ENCODE assay signal across 8 cellular contexts in the genomic region with DNA sequence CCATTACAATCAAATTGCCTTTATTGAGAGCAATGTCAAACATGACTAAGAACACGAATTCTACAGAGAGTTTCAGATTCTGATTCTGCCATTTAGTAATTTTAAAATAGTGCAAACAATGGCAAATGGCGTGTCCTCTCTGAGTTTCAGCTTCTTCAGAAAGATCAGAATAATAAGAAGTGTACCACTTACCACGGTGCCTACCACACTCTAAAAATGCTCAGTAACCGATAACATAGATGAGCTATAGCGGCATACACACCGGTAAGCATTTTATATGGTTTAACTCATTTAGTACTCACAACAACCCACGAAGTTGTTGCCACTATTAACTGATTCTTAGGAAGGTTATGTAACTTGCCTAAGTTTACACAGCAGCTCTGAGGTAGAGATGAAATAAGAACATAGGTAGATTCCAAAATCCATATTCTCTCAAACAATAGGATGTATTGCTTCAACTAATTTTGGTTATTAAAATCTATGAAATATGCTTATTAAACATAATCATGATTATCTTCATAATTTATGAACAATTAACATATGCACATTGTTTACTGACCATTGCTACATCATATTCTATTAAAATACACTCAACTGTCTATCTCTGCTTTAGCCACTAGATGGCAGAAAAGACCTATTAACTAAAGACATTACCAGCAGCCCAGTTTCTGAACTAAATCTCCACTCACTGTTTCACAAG. TPM values are rescaled to one million over a fixed set of nuclear protein-coding genes. Genes with fewer than 3 reads are reported as not detected.
DNase-seq lines count a peak whose midpoint lies in the region; ATAC-seq and TF ChIP-seq lines count a peak whose summit lies in the region.

No MANE protein-coding gene starts in this region.

- H3K27ac Mint-ChIP-seq in progenitor cell of endocrine pancreas, result no peak overlapping the region

- no peaks in the 10 kb centered on the region for H3K79me2 ChIP-seq in SK-N-SH (ENCODE audit: insufficient read depth)

- DNase-seq in AG10803 (ENCODE audit: low read depth), result peak; percentile 60
- peak; percentile 3 for DNase-seq in NCI-H1092 (lab: John Stamatoyannopoulos, UW)
- DNase-seq in SK-N-SH, result peak; percentile 38
- DNase-seq in fibroblast of pulmonary artery (ENCODE audit: low read depth), result peak; percentile 83
- DNase-seq in progenitor cell of endocrine pancreas (ENCODE audit: low spot score, unreplicated experiment), result no peak
- DNase-seq in activated effector memory CD4-positive, alpha-beta T cell treated with anti-CD3 and anti-CD28 coated beads, Interleukin-2, amount 50 U/mL, for 16 hours, result no peak

- peak; percentile 97 for TF ChIP-seq RAD21 in SK-N-SH (IDR thresholded peaks at IDR 0.05; ENCODE audit: low read length)

- H3K27ac ChIP-seq in SK-N-SH (ENCODE audit: low read depth in 2 of 2, low read length in 1 of 2), result no peak overlapping the region

- no peaks in the 10 kb centered on the region for H4K20me1 ChIP-seq in SK-N-SH (ENCODE audit: insufficient read depth)

- H3K9me2 ChIP-seq in SK-N-SH, result no peaks in the 10 kb centered on the region

- POLR2A ChIA-PET in SK-N-SH (lab: Yijun Ruan, JAX), result no interaction called here

- H3K4me2 ChIP-seq in SK-N-SH, result no peak overlapping the region

- no peak overlapping the region for H3K4me3 ChIP-seq in AG10803 (ENCODE audit: low read length)
- H3K4me3 ChIP-seq in SK-N-SH (ENCODE audit: low read depth in 2 of 2, low read length in 1 of 2), result no peak overlapping the region; a peak in 1 of 4 replicates
- no peak overlapping the region for H3K4me3 ChIP-seq in fibroblast of pulmonary artery (replicated peaks; ENCODE audit: low read depth, low read length)

- no peaks in the 10 kb centered on the region for H3F3A ChIP-seq in SK-N-SH (replicated peaks; ENCODE audit: insufficient read depth)

- CTCF ChIA-PET in SK-N-SH (lab: Yijun Ruan, JAX), result interaction anchor here (0.7 to 12.3 kb wide), 30 partner anchors 9 to 570 kb away, joined by 3 to 292 read pairs (median 5); no protein-coding TSS in a partner anchor

- no peaks in the 10 kb centered on the region for H3K9me3 ChIP-seq in SK-N-SH

- no peak overlapping the region for H3K4me3 Mint-ChIP-seq in progenitor cell of endocrine pancreas (ENCODE audit: low read depth)

- no peaks in the 10 kb centered on the region for H3K27me3 Mint-ChIP-seq in progenitor cell of endocrine pancreas

- H3K36me3 ChIP-seq in SK-N-SH (replicated peaks in 1 of 2; ENCODE audit: control insufficient read depth in 1 of 2, insufficient read depth in 2 of 2, low read length in 1 of 2), result no peaks in the 10 kb centered on the region

- no peak overlapping the region for H3K9ac ChIP-seq in SK-N-SH

- no peaks in the 10 kb centered on the region for H3K9me3 Mint-ChIP-seq in progenitor cell of endocrine pancreas (ENCODE audit: low read depth)

- TF ChIP-seq CTCF in AG10803 (conservative IDR thresholded peaks at IDR 0.05; ENCODE audit: low read length) (peak; percentile 80), SK-N-SH (IDR thresholded peaks at IDR 0.05) (peak; percentile 87), fibroblast of pulmonary artery (IDR thresholded peaks at IDR 0.05; ENCODE audit: low read length, missing control alignments) (peak; percentile 80), progenitor cell of endocrine pancreas (IDR thresholded peaks at IDR 0.05; ENCODE audit: unreplicated experiment) (peak; percentile 88)

- peak; percentile 97 for ATAC-seq in GM18502 (IDR thresholded peaks at IDR 0.05; ENCODE audit: poor library complexity, unreplicated experiment)
- peak; percentile 97 for ATAC-seq in HG02798 (IDR thresholded peaks at IDR 0.05; ENCODE audit: poor library complexity, unreplicated experiment)

- H2AFZ ChIP-seq in SK-N-SH (ENCODE audit: low read depth), result no peak overlapping the region

- no peaks in the 10 kb centered on the region for H3K36me3 Mint-ChIP-seq in progenitor cell of endocrine pancreas (ENCODE audit: insufficient read depth)

- WGBS in SK-N-SH (ENCODE audit: low lambda C conversion rate), result 57% methylated on average over 7 of the region's 7 CpGs

- no peak for TF ChIP-seq EP300 in SK-N-SH (IDR thresholded peaks at IDR 0.05; ENCODE audit: borderline replicate concordance in 1 of 2, low read depth in 1 of 2, low read length in 1 of 2)

- no peaks in the 10 kb centered on the region for H3K27me3 ChIP-seq in SK-N-SH (ENCODE audit: insufficient read depth)

- no peaks in the 10 kb centered on the region for H3K4me1 Mint-ChIP-seq in progenitor cell of endocrine pancreas (ENCODE audit: low read depth)

- peaks cover 0 to 2% of the 10 kb centered on the region in 2 experiments; a peak in 2 of 4 replicates for H3K4me1 ChIP-seq in SK-N-SH (ENCODE audit: control insufficient read depth in 1 of 2, insufficient read depth in 2 of 2, low read depth in 1 of 2, low read length in 1 of 2)

TF ChIP-seq in SK-N-SH, 30 proteins besides CTCF, POLR2A, EP300 and RAD21:
- TF ChIP-seq ZBTB33 (IDR thresholded peaks at IDR 0.05; ENCODE audit: borderline replicate concordance, low read depth) (no peak), RFX5 (IDR thresholded peaks at IDR 0.05; ENCODE audit: low read length) (no peak), CHD2 (IDR thresholded peaks at IDR 0.05; ENCODE audit: low read length, partially characterized antibody) (no peak), MEF2A (IDR thresholded peaks at IDR 0.05; ENCODE audit: borderline replicate concordance, low read depth) (no peak), FOXM1 (IDR thresholded peaks at IDR 0.05; ENCODE audit: low read depth) (no peak), SMC3 (IDR thresholded peaks at IDR 0.05; ENCODE audit: low read depth, low read length) (peak; percentile 86)
- TF ChIP-seq, protein P1, sequence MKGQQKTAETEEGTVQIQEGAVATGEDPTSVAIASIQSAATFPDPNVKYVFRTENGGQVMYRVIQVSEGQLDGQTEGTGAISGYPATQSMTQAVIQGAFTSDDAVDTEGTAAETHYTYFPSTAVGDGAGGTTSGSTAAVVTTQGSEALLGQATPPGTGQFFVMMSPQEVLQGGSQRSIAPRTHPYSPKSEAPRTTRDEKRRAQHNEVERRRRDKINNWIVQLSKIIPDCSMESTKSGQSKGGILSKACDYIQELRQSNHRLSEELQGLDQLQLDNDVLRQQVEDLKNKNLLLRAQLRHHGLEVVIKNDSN (IDR thresholded peaks at IDR 0.05; ENCODE audit: borderline replicate concordance, low read depth), result no peak

RNA-seq across cellular contexts. Expression of gene SLC6A15, which starts 38.3 kb away (rescaled TPM):
- 0.76 and 0.96 TPM in 2 replicates for polyA plus RNA-seq in SK-N-SH (2012; rRNA removed)
- 1.2 and 1.6 TPM in 2 replicates for polyA plus RNA-seq in SK-N-SH (2012; cell fraction: cytosol; rRNA removed)
- 0.36 and 1.0 TPM in 2 replicates for polyA plus RNA-seq in SK-N-SH (2012; cell fraction: nucleus; rRNA removed)
- 0.57 and 1.1 TPM in 2 replicates for total RNA-seq in progenitor cell of endocrine pancreas

Comparison
In these comparisons a context has a peak if more than half of its experiments do, and no peak if none do; other contexts are left out.
1. DNase-seq: peak in AG10803 (single experiment), NCI-H1092 (single experiment), SK-N-SH (single experiment) and fibroblast of pulmonary artery (single experiment); none in progenitor cell of endocrine pancreas (single experiment) and activated effector memory CD4-positive, alpha-beta T cell treated with anti-CD3 and anti-CD28 coated beads, Interleukin-2, amount 50 U/mL, for 16 hours (single experiment).
2. Peak in every context shown above with its lines, with median percentiles within 50 percentile points of each other: CTCF ChIP-seq.